ENCODE assay signal across 23 cellular contexts in the genomic region with DNA sequence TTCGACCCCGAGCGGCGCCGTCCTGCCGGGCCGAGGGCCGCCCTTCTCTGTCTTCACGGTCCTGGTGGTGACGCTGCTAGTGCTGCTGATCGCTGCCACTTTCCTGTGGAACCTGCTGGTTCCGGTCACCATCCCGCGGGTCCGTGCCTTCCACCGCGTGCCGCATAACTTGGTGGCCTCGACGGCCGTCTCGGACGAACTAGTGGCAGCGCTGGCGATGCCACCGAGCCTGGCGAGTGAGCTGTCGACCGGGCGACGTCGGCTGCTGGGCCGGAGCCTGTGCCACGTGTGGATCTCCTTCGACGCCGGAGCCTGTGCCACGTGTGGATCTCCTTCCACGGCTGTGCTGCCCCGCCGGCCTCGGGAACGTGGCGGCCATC.
"Had no signal": no experiment of that assay in that cellular context is flagged by ENCODE, and none has a peak within 500 bp of the region (broad histone marks: within the 10 kb centered on the region; RNA-seq: fewer than 3 reads in every experiment).

No MANE protein-coding gene starts in this region.

- DNase-seq: activated CD8-positive, alpha-beta memory T cell treated with anti-CD3 and anti-CD28 coated beads for 24 hours; activated effector memory CD4-positive, alpha-beta T cell treated with Interleukin-2 at 50 U/mL for 16 hours; activated naive CD4-positive, alpha-beta T cell treated with anti-CD3 and anti-CD28 coated beads, Interleukin-2, amount 10 ng/mL, durations not matched to agents 7 days and 5 days; amygdala; central memory CD4-positive, alpha-beta T cell; esophagus squamous epithelium; foreskin melanocyte; left cardiac atrium; left ventricle myocardium superior; mammary epithelial cell; naive B cell; ovary; sigmoid colon; small intestine; stimulated activated CD4-positive, alpha-beta T cell treated with anti-CD3 and anti-CD28 coated beads, Interleukin-4, amount 100 ng/mL, for 24 hours; T-helper 17 cell; T1000 had no signal

- H3K27ac ChIP-seq: breast epithelium, epithelial cell of prostate, esophagus squamous epithelium, ovary, prostate gland, sigmoid colon, thyroid gland, upper lobe of left lung had no signal

- FAIRE-seq: islet of Langerhans, small intestine had no signal

- H3K27me3 ChIP-seq: ovary, thyroid gland, upper lobe of left lung had no signal

- H3K9me3 ChIP-seq: esophagus squamous epithelium, ovary, prostate gland, thyroid gland had no signal

- H3K4me1 ChIP-seq: breast epithelium, esophagus squamous epithelium, prostate gland, upper lobe of left lung had no signal

- ATAC-seq: left cardiac atrium, left ventricle myocardium superior, T-helper 17 cell had no signal

- H3K36me3 ChIP-seq: breast epithelium, esophagus squamous epithelium, ovary, prostate gland, sigmoid colon, thyroid gland, upper lobe of left lung had no signal

- H3K4me3 ChIP-seq: ovary had no signal
